1 cellular context compared by ENCODE assay signal in genomic region chr20:32820000-32820697, GRCh38.
TF ChIP-seq lines count a peak whose summit lies in the region.

No MANE protein-coding gene starts in this region.

TF ChIP-seq in HepG2, 621 proteins besides CTCF, POLR2A, EP300 and RAD21 (continued from another document and continues in another):
- 0 out of 2 replicates have a peak, but pooled peaks have one; percentile 32 for TF ChIP-seq ZBTB33 (CRISPR knock-in tag; IDR thresholded peaks at IDR 0.05)
- peak; percentile 73; the same call in 1 of the 2 replicates for TF ChIP-seq RNF219 (CRISPR knock-in tag; IDR thresholded peaks at IDR 0.05)
- TF ChIP-seq TBP (CRISPR knock-in tag; IDR thresholded peaks at IDR 0.05), result no peak
- peak; percentile 92 for TF ChIP-seq ZNF225 (CRISPR knock-in tag; IDR thresholded peaks at IDR 0.05)
- TF ChIP-seq MEF2D (CRISPR knock-in tag; IDR thresholded peaks at IDR 0.05), result peak; percentile 68; the same call in 1 of the 2 replicates
- TF ChIP-seq AGO1 (IDR thresholded peaks at IDR 0.05; ENCODE audit: low read depth, low read length, poor library complexity, severe bottlenecking), result no peak
- TF ChIP-seq EEA1 (CRISPR knock-in tag; IDR thresholded peaks at IDR 0.05; ENCODE audit: borderline replicate concordance), result peak; percentile 76; the same call in 1 of the 2 replicates
- TF ChIP-seq ZSCAN9 (CRISPR knock-in tag; IDR thresholded peaks at IDR 0.05; ENCODE audit: borderline replicate concordance), result 0 out of 2 replicates have a peak, but pooled peaks have one; percentile 21
- TF ChIP-seq LBX2 (CRISPR knock-in tag; IDR thresholded peaks at IDR 0.05; ENCODE audit: borderline replicate concordance), result 0 out of 2 replicates have a peak, but pooled peaks have one; percentile 95
- TF ChIP-seq KLF12 (CRISPR knock-in tag; IDR thresholded peaks at IDR 0.05; ENCODE audit: borderline replicate concordance), result peak; percentile 83; the same call in 1 of the 2 replicates
- peak; percentile 79; the same call in 1 of the 2 replicates for TF ChIP-seq ZNF674 (CRISPR knock-in tag; IDR thresholded peaks at IDR 0.05; ENCODE audit: low read depth)
- peak; percentile 68; the same call in 1 of the 2 replicates for TF ChIP-seq ZNF609 (CRISPR knock-in tag; IDR thresholded peaks at IDR 0.05; ENCODE audit: borderline replicate concordance)
- TF ChIP-seq HINFP (CRISPR knock-in tag; IDR thresholded peaks at IDR 0.05; ENCODE audit: low read depth), result peak; percentile 29; the same call in 1 of the 2 replicates
- peak; percentile 95 for TF ChIP-seq RBFOX2 (IDR thresholded peaks at IDR 0.05; ENCODE audit: low read depth, low read length)
- no peak for TF ChIP-seq ZNF12 (CRISPR knock-in tag; IDR thresholded peaks at IDR 0.05)
- TF ChIP-seq RELA (CRISPR knock-in tag; IDR thresholded peaks at IDR 0.05), result no peak
- TF ChIP-seq FOSL1 (CRISPR knock-in tag; IDR thresholded peaks at IDR 0.05; ENCODE audit: borderline replicate concordance), result no peak
- TF ChIP-seq FOXA1 (IDR thresholded peaks at IDR 0.05), result no peak
- no peak for TF ChIP-seq FOXA1 (CRISPR knock-in tag; IDR thresholded peaks at IDR 0.05)
- TF ChIP-seq ONECUT2 (CRISPR knock-in tag; IDR thresholded peaks at IDR 0.05), result peak; percentile 13; the same call in 1 of the 2 replicates
- peak; percentile 71; the same call in 1 of the 2 replicates for TF ChIP-seq ZNF274 (CRISPR knock-in tag; IDR thresholded peaks at IDR 0.05)
- TF ChIP-seq ZBTB10 (CRISPR knock-in tag; IDR thresholded peaks at IDR 0.05; ENCODE audit: borderline replicate concordance), result no peak
- TF ChIP-seq SALL2 (CRISPR knock-in tag; IDR thresholded peaks at IDR 0.05), result peak; percentile 86
- peak; percentile 96 for TF ChIP-seq ZNF281 (CRISPR knock-in tag; IDR thresholded peaks at IDR 0.05; ENCODE audit: borderline replicate concordance)
- no peak for TF ChIP-seq PRMT3 (CRISPR knock-in tag; IDR thresholded peaks at IDR 0.05; ENCODE audit: borderline replicate concordance, low read depth)
- peak; percentile 32; the same call in 1 of the 2 replicates for TF ChIP-seq NFAT5 (CRISPR knock-in tag; IDR thresholded peaks at IDR 0.05)
- no peak for TF ChIP-seq CAMTA2 (CRISPR knock-in tag; IDR thresholded peaks at IDR 0.05; ENCODE audit: borderline replicate concordance)
- peak; percentile 77; the same call in 1 of the 2 replicates for TF ChIP-seq ZSCAN25 (CRISPR knock-in tag; IDR thresholded peaks at IDR 0.05)
- peak; percentile 62; the same call in 1 of the 2 replicates for TF ChIP-seq ZNF615 (CRISPR knock-in tag; IDR thresholded peaks at IDR 0.05; ENCODE audit: borderline replicate concordance)
- peak; percentile 60; the same call in 1 of the 2 replicates for TF ChIP-seq ZSCAN30 (CRISPR knock-in tag; IDR thresholded peaks at IDR 0.05)
